In genomic region chr17:38731526-38732294, GRCh38 we compare ENCODE assay signal across 9 cellular contexts. TPM values are rescaled to one million over a fixed set of nuclear protein-coding genes. Genes with fewer than 3 reads are reported as not detected.
DNase-seq lines count a peak whose midpoint lies in the region; ATAC-seq and TF ChIP-seq lines count a peak whose summit lies in the region.
"Had no signal": no experiment of that assay in that cellular context is flagged by ENCODE, and none has a peak within 500 bp of the region (broad histone marks: within the 10 kb centered on the region; RNA-seq: fewer than 3 reads in every experiment).

No MANE protein-coding gene starts in this region.

- peaks cover 12% of the 10 kb centered on the region for H3K79me2 ChIP-seq in fibroblast of lung (ENCODE audit: control insufficient read depth, insufficient read depth, low read length)

- ATAC-seq in GM18505 (IDR thresholded peaks at IDR 0.05; ENCODE audit: unreplicated experiment), result no peak

- H3K36me3 ChIP-seq in fibroblast of lung (ENCODE audit: control insufficient read depth, insufficient read depth, low read length) (peaks cover 21% of the 10 kb centered on the region), skeletal muscle satellite cell (ENCODE audit: insufficient read depth, low read length) (peaks cover 31% of the 10 kb centered on the region)

- DNase-seq in GM12865 (ENCODE audit: low read depth) (no peak), RWPE1 (ENCODE audit: low spot score) (no peak), fibroblast of lung (ENCODE audit: low read depth in 2 of 2) (no peak), KG1 (lab: John Stamatoyannopoulos, UW) (no peak), SHP77 (lab: John Stamatoyannopoulos, UW) (no peak), kidney glomerular epithelial cell (lab: John Stamatoyannopoulos, UW) (no peak)
- DNase-seq: NCI-H1694 had no signal

- H3K9ac ChIP-seq in fibroblast of lung (ENCODE audit: insufficient read depth, low read length) (no peak overlapping the region), skeletal muscle satellite cell (ENCODE audit: low read depth, low read length) (peak overlapping the region; percentile 81)

- TF ChIP-seq CTCF in GM12865 (IDR thresholded peaks at IDR 0.05; ENCODE audit: insufficient read depth, low read depth, low read length, missing control alignments) (no peak), RWPE1 (conservative IDR thresholded peaks at IDR 0.05; ENCODE audit: low read depth) (no peak), fibroblast of lung (conservative IDR thresholded peaks at IDR 0.05 in 1 of 2, IDR thresholded peaks at IDR 0.05 in 1 of 2; ENCODE audit: low read depth in 1 of 2, low read length in 2 of 2) (no peak)

- no peaks in the 10 kb centered on the region for H3K9me3 ChIP-seq in fibroblast of lung (ENCODE audit: control insufficient read depth, insufficient read depth, low read depth, low read length)
- H3K9me3 ChIP-seq in skeletal muscle satellite cell (replicated peaks; ENCODE audit: low read length), result no peaks in the 10 kb centered on the region

- H4K20me1 ChIP-seq in fibroblast of lung (ENCODE audit: control insufficient read depth, extremely low read depth, insufficient read depth, low read length), result no peaks in the 10 kb centered on the region

- H3K4me2 ChIP-seq in fibroblast of lung (ENCODE audit: extremely low read depth, insufficient read depth, low read length) (peak overlapping the region; percentile 99), skeletal muscle satellite cell (ENCODE audit: low read length) (peak overlapping the region; percentile 94)

- no peak overlapping the region for H2AFZ ChIP-seq in fibroblast of lung (ENCODE audit: low read length)

- H3K27me3 ChIP-seq in fibroblast of lung (ENCODE audit: control insufficient read depth, insufficient read depth, low read length) (no peaks in the 10 kb centered on the region), skeletal muscle satellite cell (ENCODE audit: control insufficient read depth, insufficient read depth, low read length) (no peaks in the 10 kb centered on the region)

- CTCF ChIA-PET in RWPE1 (lab: Yijun Ruan, JAX), result interaction anchor here (0.6 to 1.4 kb wide), 3 partner anchors 12 to 55 kb away, joined by 3 to 4 read pairs (median 3); no protein-coding TSS in a partner anchor

- TF ChIP-seq POLR2A in GM18505 (IDR thresholded peaks at IDR 0.05; ENCODE audit: borderline replicate concordance, extremely low read depth, insufficient read depth, insufficient read length), result no peak

- POLR2A ChIA-PET in RWPE1 (lab: Yijun Ruan, JAX; ENCODE audit: low non-redundant PET), result no interaction called here

- H3K4me3 ChIP-seq in GM12865 (ENCODE audit: low read depth, low read length), result peak overlapping the region; percentile 71; the same call in 1 of the 2 replicates
- H3K4me3 ChIP-seq in fibroblast of lung (replicated peaks in 1 of 4; ENCODE audit: control extremely low read depth in 1 of 4, insufficient read depth in 1 of 4, low read depth in 3 of 4, low read length in 4 of 4), result peak overlapping the region in 3 of 4 experiments; percentile 81 to 96 (median 86)
- peak overlapping the region; percentile 88 for H3K4me3 ChIP-seq in skeletal muscle satellite cell (ENCODE audit: low read length)

- peaks cover 10% of the 10 kb centered on the region for H3K4me1 ChIP-seq in fibroblast of lung (ENCODE audit: control insufficient read depth, extremely low read depth, insufficient read depth, low read length)
- H3K4me1 ChIP-seq in skeletal muscle satellite cell (ENCODE audit: control insufficient read depth, insufficient read depth, low read length), result peaks cover 35% of the 10 kb centered on the region

- H3K27ac ChIP-seq in RWPE1 (peak overlapping the region; percentile 89), fibroblast of lung (ENCODE audit: insufficient read depth, low read length) (no peak overlapping the region)

RNA-seq across cellular contexts. Expression of gene CISD3, which starts 1.6 kb away (rescaled TPM):
- 4.0 and 4.4 TPM in 2 replicates for total RNA-seq in fibroblast of lung
- 5.7 and 7.6 TPM in 2 replicates for polyA plus RNA-seq in fibroblast of lung
- polyA plus RNA-seq in fibroblast of lung (2012), result 26.6 and 36.9 TPM in 2 replicates
- 14.4 and 14.9 TPM in 2 replicates for polyA minus RNA-seq in fibroblast of lung (ENCODE audit: low replicate concordance)
- 2.8 and 6.1 TPM in 2 replicates for total RNA-seq in skeletal muscle satellite cell (2012; rRNA removed)

RNA-seq across cellular contexts. Expression of gene PCGF2, which starts 16.4 kb away (rescaled TPM):
- total RNA-seq in fibroblast of lung, result 2.3 and 4.0 TPM in 2 replicates
- 8.0 and 10.5 TPM in 2 replicates for polyA plus RNA-seq in fibroblast of lung
- polyA plus RNA-seq in fibroblast of lung (2012), result 35.7 and 39.0 TPM in 2 replicates
- 34.4 and 47.9 TPM in 2 replicates for polyA minus RNA-seq in fibroblast of lung (ENCODE audit: low replicate concordance)
- 1.8 and 3.1 TPM in 2 replicates for total RNA-seq in skeletal muscle satellite cell (2012; rRNA removed)

RNA-seq across cellular contexts. Expression of gene PSMB3, which starts 20.8 kb away (rescaled TPM):
- 215 and 299 TPM in 2 replicates for total RNA-seq in fibroblast of lung
- 210 and 334 TPM in 2 replicates for polyA plus RNA-seq in fibroblast of lung
- 196 and 333 TPM in 2 replicates for polyA plus RNA-seq in fibroblast of lung (2012)
- polyA minus RNA-seq in fibroblast of lung (ENCODE audit: low replicate concordance), result 291 and 439 TPM in 2 replicates
- total RNA-seq in skeletal muscle satellite cell (2012; rRNA removed), result 460 and 486 TPM in 2 replicates

RNA-seq across cellular contexts. Expression of gene MLLT6, which starts 26.6 kb away (rescaled TPM):
- total RNA-seq in fibroblast of lung, result 17.7 and 20.0 TPM in 2 replicates
- 14.3 and 15.4 TPM in 2 replicates for polyA plus RNA-seq in fibroblast of lung
- 14.2 and 18.2 TPM in 2 replicates for polyA plus RNA-seq in fibroblast of lung (2012)
- 17.6 and 34.5 TPM in 2 replicates for polyA minus RNA-seq in fibroblast of lung (ENCODE audit: low replicate concordance)
- total RNA-seq in skeletal muscle satellite cell (2012; rRNA removed), result 14.7 and 17.5 TPM in 2 replicates

RNA-seq across cellular contexts. Expression of gene EPOP, which starts 57.0 kb away (rescaled TPM):
- total RNA-seq in fibroblast of lung, result 0.26 and 0.33 TPM in 2 replicates
- 0.14 and 0.24 TPM in 2 replicates for polyA plus RNA-seq in fibroblast of lung
- 0.44 and 0.48 TPM in 2 replicates for polyA plus RNA-seq in fibroblast of lung (2012)
- polyA minus RNA-seq in fibroblast of lung (ENCODE audit: low replicate concordance), result 0.30 and 0.90 TPM in 2 replicates
- 3.8 and 4.4 TPM in 2 replicates for total RNA-seq in skeletal muscle satellite cell (2012; rRNA removed)
